In the genomic region with DNA sequence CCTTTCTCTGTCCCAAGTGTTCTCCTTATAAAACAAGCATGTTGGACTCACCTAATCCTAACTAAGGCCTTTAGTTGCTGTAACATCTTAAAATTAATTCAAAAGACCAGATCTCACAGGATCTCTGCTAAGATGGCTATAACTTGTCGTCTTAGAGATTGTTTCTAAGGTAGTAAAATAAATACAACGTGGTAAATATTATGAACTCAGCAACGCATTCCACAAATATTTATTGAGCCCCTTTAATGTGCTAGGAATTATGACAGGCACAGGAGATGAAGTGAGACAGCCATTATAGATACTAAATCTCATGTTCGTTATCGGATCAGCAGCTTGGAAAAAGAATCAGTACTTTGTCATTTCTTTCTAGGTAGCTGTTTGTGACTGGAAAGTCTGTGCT, we compare ENCODE assay signal across 9 cellular contexts. TPM values are rescaled to one million over a fixed set of nuclear protein-coding genes. Genes with fewer than 3 reads are reported as not detected.
DNase-seq lines count a peak whose midpoint lies in the region; ATAC-seq, FAIRE-seq and TF ChIP-seq lines count a peak whose summit lies in the region.
"Had no signal": no experiment of that assay in that cellular context is flagged by ENCODE, and none has a peak within 500 bp of the region (broad histone marks: within the 10 kb centered on the region; RNA-seq: fewer than 3 reads in every experiment).

No MANE protein-coding gene starts in this region.

- BruUV-seq in GM12878 (replicated peaks; lab: Mats Ljungman, UMichigan): no TSS peak

- peak overlapping the region; percentile 59 to 84 (median 66) for H3K4me3 Mint-ChIP-seq in CD4-positive, CD25-positive, alpha-beta regulatory T cell
- no peak overlapping the region for H3K4me3 Mint-ChIP-seq in nephron

- no peaks in the 10 kb centered on the region for H3K79me2 ChIP-seq in GM12878 (ENCODE audit: control insufficient read depth, insufficient read depth, low read length)

- 29% methylated on average over 5 of the region's 5 CpGs for WGBS in GM12878 (ENCODE audit: insufficient coverage, insufficient replicate concordance, low lambda C conversion rate, missing lambda C conversion rate)

- H3K36me3 Mint-ChIP-seq in CD4-positive, CD25-positive, alpha-beta regulatory T cell: no peaks in the 10 kb centered on the region
- no peaks in the 10 kb centered on the region for H3K36me3 Mint-ChIP-seq in nephron (ENCODE audit: low read depth)

- SMC1A ChIA-PET in GM12878 (lab: Charles Lee; ENCODE audit: uncharacterized antibody, unreplicated experiment): interaction anchor here (0.5 to 7.2 kb wide), 13 partner anchors 11 to 95 kb away, joined by 3 to 74 read pairs (median 10); partner anchors contain the start of genes MCM3 and PAQR8

- intact Hi-C loops in GM12878 (cut with micrococcal nuclease; ENCODE audit: unreplicated experiment): loop anchor here (1.0 to 2.0 kb wide), 2 partner anchors 9 to 85 kb away; no protein-coding TSS in a partner anchor
- intact Hi-C loops in posterior cingulate gyrus (cut with DNase I): no loop called here

- FAIRE-seq in GM12878 (lab: Jason Lieb, UNC): no peak

- no peak for TF ChIP-seq RAD21 in GM12878 (IDR thresholded peaks at IDR 0.05; ENCODE audit: insufficient read depth, low read depth, low read length)

- RAD21 ChIA-PET in GM12878 (lab: Charles Lee; ENCODE audit: unreplicated experiment): interaction anchor here (0.8 to 8.9 kb wide), 9 partner anchors 9 to 93 kb away, joined by 3 to 70 read pairs (median 5); partner anchors contain the start of genes MCM3 and PAQR8

- no peak for TF ChIP-seq POLR2A in GM12878 (IDR thresholded peaks at IDR 0.05; ENCODE audit: low read depth, low read length)

- no peak overlapping the region for H2AFZ ChIP-seq in GM12878 (ENCODE audit: control insufficient read depth, low read depth, low read length)

- peak overlapping the region; percentile 87 to 93 (median 90) for H3K27ac Mint-ChIP-seq in CD4-positive, CD25-positive, alpha-beta regulatory T cell
- H3K27ac Mint-ChIP-seq in nephron: peak overlapping the region; percentile 38 to 58 (median 52)

- peak overlapping the region; percentile 65 for H3K27ac ChIP-seq in CD4-positive, CD25-positive, alpha-beta regulatory T cell (ENCODE audit: insufficient read depth, low read length, poor library complexity, severe bottlenecking)
- H3K27ac ChIP-seq in GM12878 (ENCODE audit: control insufficient read depth, insufficient read depth): peak overlapping the region; percentile 89

- no peak for ATAC-seq in CD4-positive, CD25-positive, alpha-beta regulatory T cell (ENCODE audit: low read depth in 2 of 2)
- ATAC-seq in HG02642 (IDR thresholded peaks at IDR 0.05; ENCODE audit: poor library complexity, unreplicated experiment) (peak; percentile 1), GM12878 (peak; percentile 18), GM21447 (IDR thresholded peaks at IDR 0.05; ENCODE audit: unreplicated experiment) (no peak), GM18520 (IDR thresholded peaks at IDR 0.05; ENCODE audit: unreplicated experiment) (no peak)

- H3K4me1 ChIP-seq in CD4-positive, CD25-positive, alpha-beta regulatory T cell (ENCODE audit: control insufficient read depth, insufficient read depth, low read length, poor library complexity, severe bottlenecking): peaks cover 49% of the 10 kb centered on the region
- H3K4me1 ChIP-seq in GM12878 (ENCODE audit: control insufficient read depth, insufficient read depth, low read length): peaks cover 49% of the 10 kb centered on the region

- TF ChIP-seq CTCF in GM12878 (IDR thresholded peaks at IDR 0.05 in 2 of 3, conservative IDR thresholded peaks at IDR 0.05 in 1 of 3; ENCODE audit: control insufficient read depth in 2 of 3, extremely low read depth in 1 of 3, insufficient read depth in 1 of 3, low read depth in 3 of 3, low read length in 3 of 3) (no peak), nephron (IDR thresholded peaks at IDR 0.05; ENCODE audit: unreplicated experiment in 3 of 3) (no peak)

- POLR2A ChIA-PET in GM12878 (lab: Charles Lee): interaction anchor here (0.6 to 2.4 kb wide), 11 partner anchors 9 to 92 kb away, joined by 3 to 14 read pairs (median 4); partner anchors contain the start of gene MCM3

- H3K27me3 Mint-ChIP-seq in CD4-positive, CD25-positive, alpha-beta regulatory T cell: no peaks in the 10 kb centered on the region
- no peaks in the 10 kb centered on the region for H3K27me3 Mint-ChIP-seq in nephron (ENCODE audit: low read depth)

- TF ChIP-seq EP300 in GM12878 (IDR thresholded peaks at IDR 0.05; ENCODE audit: borderline replicate concordance in 1 of 2, control insufficient read depth in 1 of 2, low read depth in 2 of 2, low read length in 2 of 2): no peak

- H3K4me2 ChIP-seq in GM12878 (ENCODE audit: control insufficient read depth, insufficient read depth): peak overlapping the region; percentile 73

- no peaks in the 10 kb centered on the region for H4K20me1 ChIP-seq in GM12878 (ENCODE audit: control insufficient read depth, insufficient read depth)

- no peaks in the 10 kb centered on the region for H3K9me3 Mint-ChIP-seq in CD4-positive, CD25-positive, alpha-beta regulatory T cell
- no peaks in the 10 kb centered on the region for H3K9me3 Mint-ChIP-seq in nephron

- H3K4me3 ChIP-seq in CD4-positive, CD25-positive, alpha-beta regulatory T cell (ENCODE audit: low read depth, low read length): peak overlapping the region; percentile 57
- H3K4me3 ChIP-seq in GM12878: 0 out of 2 replicates have a peak overlapping the region, but pooled peaks have one; percentile 25

- in situ Hi-C loops in GM12878 (cut with MboI): loop anchor here (5.0 kb wide), 1 partner anchor 47 kb away; no protein-coding TSS in a partner anchor

- CTCF ChIA-PET in GM12878 (lab: Yijun Ruan, JAX): interaction anchor here (0.7 to 4.5 kb wide), 7 partner anchors 20 to 94 kb away, joined by 3 to 59 read pairs (median 4); partner anchors contain the start of genes MCM3 and PAQR8

- no peaks in the 10 kb centered on the region for H3K27me3 ChIP-seq in CD4-positive, CD25-positive, alpha-beta regulatory T cell (ENCODE audit: control insufficient read depth, insufficient read depth, low read length)
- no peaks in the 10 kb centered on the region for H3K27me3 ChIP-seq in GM12878 (replicated peaks in 1 of 2; ENCODE audit: control insufficient read depth in 2 of 2, insufficient read depth in 2 of 2, low read length in 1 of 2)

- peaks cover 25 to 75% (median 53%) of the 10 kb centered on the region in 4 donors for H3K4me1 Mint-ChIP-seq in CD4-positive, CD25-positive, alpha-beta regulatory T cell
- peaks cover 14% of the 10 kb centered on the region for H3K4me1 Mint-ChIP-seq in nephron

- no peaks in the 10 kb centered on the region for H3K36me3 ChIP-seq in CD4-positive, CD25-positive, alpha-beta regulatory T cell (ENCODE audit: control insufficient read depth, insufficient read depth, low read length)
- no peaks in the 10 kb centered on the region for H3K36me3 ChIP-seq in GM12878 (ENCODE audit: control insufficient read depth in 2 of 2, insufficient read depth in 2 of 2, low read length in 1 of 2)

- no peak for DNase-seq in CD4-positive, CD25-positive, alpha-beta regulatory T cell
- DNase-seq in GM12878 (ENCODE audit: low read depth, low spot score) (no peak), posterior cingulate gyrus (no peak)
- no peak for DNase-seq in activated CD4-positive, alpha-beta T cell treated with anti-CD3 and anti-CD28 coated beads, Interleukin-2, amount 50 U/mL, for 48 hours
- DNase-seq: NCI-H774 had no signal

- H3K9ac ChIP-seq in GM12878 (ENCODE audit: control insufficient read depth, insufficient read depth, low read length): 0 out of 2 replicates have a peak overlapping the region, but pooled peaks have one; percentile 25

- no peaks in the 10 kb centered on the region for H3K9me3 ChIP-seq in CD4-positive, CD25-positive, alpha-beta regulatory T cell (ENCODE audit: control insufficient read depth in 2 of 2, low read length in 2 of 2)
- no peaks in the 10 kb centered on the region for H3K9me3 ChIP-seq in GM12878 (replicated peaks; ENCODE audit: control insufficient read depth, insufficient read depth, low read length)

RNA-seq across cellular contexts. Expression of gene MCM3, which starts 20.8 kb away (rescaled TPM):
- 24.5 TPM for total RNA-seq in CD4-positive, CD25-positive, alpha-beta regulatory T cell
- polyA plus RNA-seq in CD4-positive, CD25-positive, alpha-beta regulatory T cell: 10 to 100 TPM; 60.6 to 67.8 (median 62.0) TPM
- 215 and 230 TPM in 2 replicates for total RNA-seq in GM12878 (2013; cell fraction: nucleolus; rRNA removed)
- total RNA-seq in GM12878 (2014; rRNA removed) (209 and 224 TPM in 2 replicates), GM12878 (2014; rRNA removed; fragmentation: Illumina TruSeq; extraction: Trizol) (214 and 231 TPM in 2 replicates), GM12878 (2021) (185 and 191 TPM in 2 replicates)
- polyA plus RNA-seq in GM12878 (2011; ENCODE audit: low read depth): 72.1 TPM
- polyA plus RNA-seq in GM12878 (2011; rRNA removed) (208 and 265 TPM in 2 replicates), GM12878 (2014; fragmentation: Illumina TruSeq; extraction: Trizol) (232 TPM in 2 replicates), GM12878 (2014; fragmentation: Nextera tagmentation; extraction: Ambion mirVana) (10 to 100 TPM; 74.1 to 96.3 TPM), GM12878 (2014; rRNA removed) (195 and 202 TPM in 2 replicates), GM12878 (2016; fragmentation: Nextera tagmentation; extraction: Ambion mirVana) (100 to 1,000 TPM; 220 to 227 TPM)
- 235 and 264 TPM in 2 replicates for polyA plus RNA-seq in GM12878 (2011; cell fraction: cytosol; rRNA removed)
- 373 and 400 TPM in 2 replicates for polyA plus RNA-seq in GM12878 (2011; cell fraction: nucleus; rRNA removed)
- 83.8 and 87.9 TPM in 2 replicates for polyA plus RNA-seq in GM12878 (2012)
- 363 and 370 TPM in 2 replicates for polyA minus RNA-seq in GM12878 (2011; rRNA and poly(A)+ RNA removed)
- polyA minus RNA-seq in GM12878 (2011; cell fraction: cytosol; rRNA and poly(A)+ RNA removed): 110 and 126 TPM in 2 replicates
- 182 and 265 TPM in 2 replicates for polyA minus RNA-seq in GM12878 (2011; cell fraction: nucleus; rRNA and poly(A)+ RNA removed)

RNA-seq across cellular contexts. Expression of gene PAQR8, which starts 56.6 kb away (rescaled TPM):
- total RNA-seq in CD4-positive, CD25-positive, alpha-beta regulatory T cell: 5.4 TPM
- polyA plus RNA-seq in CD4-positive, CD25-positive, alpha-beta regulatory T cell: 10 to 100 TPM in 3 of 4 donors, 1 to 10 TPM in 1; 8.6 to 18.5 (median 15.5) TPM
- total RNA-seq in GM12878 (2013; cell fraction: nucleolus; rRNA removed): 33.5 and 35.7 TPM in 2 replicates
- 13.5 and 16.2 TPM in 2 replicates for total RNA-seq in GM12878 (2014; rRNA removed)
- total RNA-seq in GM12878 (2014; rRNA removed; fragmentation: Illumina TruSeq; extraction: Trizol): 11.8 and 12.9 TPM in 2 replicates
- 20.0 and 22.8 TPM in 2 replicates for total RNA-seq in GM12878 (2021)
- polyA plus RNA-seq in GM12878 (2011; ENCODE audit: low read depth): 2.6 TPM
- polyA plus RNA-seq in GM12878 (2011; rRNA removed): 21.7 and 22.4 TPM in 2 replicates
- 19.5 and 20.7 TPM in 2 replicates for polyA plus RNA-seq in GM12878 (2011; cell fraction: cytosol; rRNA removed)
- 12.5 and 13.5 TPM in 2 replicates for polyA plus RNA-seq in GM12878 (2011; cell fraction: nucleus; rRNA removed)
- 3.7 and 8.8 TPM in 2 replicates for polyA plus RNA-seq in GM12878 (2012)
- polyA plus RNA-seq in GM12878 (2014; fragmentation: Illumina TruSeq; extraction: Trizol): 14.5 and 16.2 TPM in 2 replicates
- 1 to 10 TPM; 3.9 to 4.7 TPM for polyA plus RNA-seq in GM12878 (2014; fragmentation: Nextera tagmentation; extraction: Ambion mirVana)
- 11.6 and 14.6 TPM in 2 replicates for polyA plus RNA-seq in GM12878 (2014; rRNA removed)
- polyA plus RNA-seq in GM12878 (2016; fragmentation: Nextera tagmentation; extraction: Ambion mirVana): 10 to 100 TPM; 19.6 to 20.2 TPM
- 29.6 and 30.2 TPM in 2 replicates for polyA minus RNA-seq in GM12878 (2011; rRNA and poly(A)+ RNA removed)
- 8.7 and 11.2 TPM in 2 replicates for polyA minus RNA-seq in GM12878 (2011; cell fraction: cytosol; rRNA and poly(A)+ RNA removed)
- polyA minus RNA-seq in GM12878 (2011; cell fraction: nucleus; rRNA and poly(A)+ RNA removed): 8.7 and 13.9 TPM in 2 replicates

Comparison
In these comparisons a context has a peak if more than half of its experiments do, and no peak if none do; other contexts are left out.
1. ATAC-seq: peak in HG02642 (single experiment) and GM12878 (single experiment); none in CD4-positive, CD25-positive, alpha-beta regulatory T cell (0 of 2), GM21447 (single experiment) and GM18520 (single experiment).
2. H3K4me3 Mint-ChIP-seq: peak in CD4-positive, CD25-positive, alpha-beta regulatory T cell (4 of 4); none in nephron (0 of 3).